Comparison of ENCODE assay signal across 8 cellular contexts in the genomic region with DNA sequence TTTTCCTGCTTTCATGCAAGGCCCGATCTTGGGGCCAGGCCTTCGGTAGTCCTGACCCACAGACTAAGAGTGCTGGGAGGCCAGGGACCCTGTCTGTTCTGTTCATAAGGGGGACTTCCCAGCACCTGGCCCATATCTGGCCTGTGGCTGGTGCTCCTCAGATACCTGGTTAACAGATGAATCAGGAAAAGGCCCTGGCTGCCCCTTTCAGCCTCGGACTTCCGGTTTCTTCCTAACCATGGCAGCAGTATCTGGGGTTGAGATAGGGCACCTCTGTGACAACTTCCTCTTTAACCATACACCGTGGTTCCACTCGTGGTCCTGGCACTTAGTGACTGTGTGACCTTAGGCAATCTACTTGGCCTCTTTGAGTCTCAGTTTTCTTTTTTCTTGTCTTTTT. TPM values are rescaled to one million over a fixed set of nuclear protein-coding genes. Genes with fewer than 3 reads are reported as not detected.
DNase-seq lines count a peak whose midpoint lies in the region; ATAC-seq and TF ChIP-seq lines count a peak whose summit lies in the region.

No MANE protein-coding gene starts in this region.

- H3K4me3 ChIP-seq in mucosa of descending colon: no peak overlapping the region

- ATAC-seq in GM18909 (IDR thresholded peaks at IDR 0.05; ENCODE audit: poor library complexity, unreplicated experiment): peak; percentile 58
- peak; percentile 53 for ATAC-seq in HG02678 (IDR thresholded peaks at IDR 0.05; ENCODE audit: unreplicated experiment)
- peak; percentile 74 for ATAC-seq in mucosa of descending colon

- no peak for TF ChIP-seq CTCF in mucosa of descending colon (IDR thresholded peaks at IDR 0.05)

- no peaks in the 10 kb centered on the region for H3K9me3 ChIP-seq in mucosa of descending colon

- DNase-seq in NOMO-1 (lab: John Stamatoyannopoulos, UW; ENCODE audit: unreplicated experiment in 2 of 2): peak; percentile 48 to 79
- no peak for DNase-seq in mucosa of descending colon
- no peak for DNase-seq in DMS 273 treated with DMSO at 0.1 percent for 48 hours (lab: John Stamatoyannopoulos, UW)
- DNase-seq in activated CD4-positive, alpha-beta T cell treated with anti-CD3 and anti-CD28 coated beads, Interleukin-2, amount 50 U/mL, for 4 hours: no peak
- no peak for DNase-seq in SHP77 treated with DMSO at 0.1 percent for 48 hours (lab: John Stamatoyannopoulos, UW)
- DNase-seq in central memory CD4-positive, alpha-beta T cell: no peak

- no peaks in the 10 kb centered on the region for H3K36me3 ChIP-seq in mucosa of descending colon (ENCODE audit: low read depth)

- intact Hi-C loops in mucosa of descending colon (cut with DNase I, micrococcal nuclease): no loop called here

- no peaks in the 10 kb centered on the region for H3K4me1 ChIP-seq in mucosa of descending colon (ENCODE audit: low read depth)

RNA-seq across cellular contexts. Expression of a gene that starts 18.4 kb away (rescaled TPM):
- total RNA-seq in mucosa of descending colon: 10 to 100 TPM; 14.7 to 19.5 (median 15.0) TPM

Comparison
In these comparisons a context has a peak if more than half of its experiments do, and no peak if none do; other contexts are left out.
1. DNase-seq: peak in NOMO-1 (2 of 2); none in mucosa of descending colon (0 of 3), DMS 273 treated with DMSO at 0.1 percent for 48 hours (single experiment), activated CD4-positive, alpha-beta T cell treated with anti-CD3 and anti-CD28 coated beads, Interleukin-2, amount 50 U/mL, for 4 hours (0 of 2), SHP77 treated with DMSO at 0.1 percent for 48 hours (single experiment) and central memory CD4-positive, alpha-beta T cell (single experiment).
2. Peak in every context shown above with its lines, with median percentiles within 50 percentile points of each other: ATAC-seq.